In the genomic region with DNA sequence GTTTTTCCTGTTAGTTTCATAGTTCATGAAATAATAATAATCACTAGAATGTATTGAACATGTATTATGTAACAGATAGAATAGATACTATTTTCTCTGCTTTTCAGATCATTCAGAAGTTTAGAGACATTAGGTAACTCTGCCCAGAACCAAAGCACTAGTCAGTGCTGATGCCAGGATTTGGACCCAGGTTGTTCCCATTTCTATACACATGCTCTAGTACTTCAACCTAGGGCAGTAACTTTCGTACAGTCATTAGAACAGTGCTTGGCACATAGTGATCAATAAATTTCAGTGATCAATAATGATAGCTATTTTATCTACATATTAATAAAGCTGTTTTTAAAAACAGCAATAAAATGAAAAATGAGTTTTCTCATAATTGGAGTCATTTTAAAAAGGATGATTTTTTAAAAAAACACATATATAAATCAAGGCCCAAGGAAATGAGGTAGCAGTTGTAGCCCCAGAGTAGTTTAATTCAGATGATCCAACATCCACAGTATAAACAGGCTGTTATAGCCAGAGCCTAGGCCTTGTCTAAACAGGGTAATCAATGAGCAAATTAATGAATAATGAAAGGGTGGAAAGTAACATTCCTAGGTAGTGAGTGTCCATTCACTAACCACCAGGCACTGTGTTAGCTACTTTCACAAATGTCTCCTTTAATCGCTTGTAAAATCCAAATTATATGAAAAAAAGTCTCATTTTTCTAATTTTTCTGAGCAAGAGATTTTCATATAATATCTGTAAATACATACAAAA, we compare ENCODE assay signal across 1 cellular context.
TF ChIP-seq lines count a peak whose summit lies in the region.

No MANE protein-coding gene starts in this region.

TF ChIP-seq in HepG2, 621 proteins besides CTCF, POLR2A, EP300 and RAD21:
- TF ChIP-seq ARNT2 (CRISPR knock-in tag; IDR thresholded peaks at IDR 0.05; ENCODE audit: low read depth) (no peak), AGO2 (optimal IDR thresholded peaks at IDR 0.05; ENCODE audit: low read depth, low read length) (no peak), KLF12 (CRISPR knock-in tag; IDR thresholded peaks at IDR 0.05; ENCODE audit: borderline replicate concordance) (no peak), TERF1 (CRISPR knock-in tag; IDR thresholded peaks at IDR 0.05) (no peak), NFIC (IDR thresholded peaks at IDR 0.05; ENCODE audit: low read length) (no peak)
